7 cellular contexts compared by ENCODE assay signal in the genomic region with DNA sequence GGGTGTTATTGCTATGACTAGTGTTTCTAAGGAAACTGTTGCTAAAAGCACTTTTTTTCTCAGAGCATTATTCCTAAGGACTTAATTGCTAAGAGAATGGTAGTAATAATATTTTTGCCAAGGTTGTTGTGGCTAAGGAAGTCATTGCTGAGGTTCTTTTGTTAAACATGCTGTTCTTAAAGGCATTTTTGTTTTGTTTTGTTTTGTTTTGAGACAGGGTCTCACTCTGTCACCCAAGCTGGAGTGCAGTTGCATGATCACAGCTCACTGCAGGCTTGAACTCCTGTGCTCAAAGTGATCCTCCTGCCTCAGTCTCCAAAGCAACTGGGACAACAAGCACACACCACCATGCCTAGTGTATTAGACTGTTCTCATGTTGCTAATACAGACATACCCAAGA. TPM values are rescaled to one million over a fixed set of nuclear protein-coding genes. Genes with fewer than 3 reads are reported as not detected.
"Had no signal": no experiment of that assay in that cellular context is flagged by ENCODE, and none has a peak within 500 bp of the region (broad histone marks: within the 10 kb centered on the region; RNA-seq: fewer than 3 reads in every experiment).

No MANE protein-coding gene starts in this region.

RNA-seq across cellular contexts. Expression of a gene that starts 51.2 kb away (rescaled TPM):
- total RNA-seq: GM23248, H4, H7, HepG2, HFFc6, HT1080 had no signal
- polyA plus RNA-seq: GM23248, HepG2, IgD-negative memory B cell had no signal
